In the genomic region with DNA sequence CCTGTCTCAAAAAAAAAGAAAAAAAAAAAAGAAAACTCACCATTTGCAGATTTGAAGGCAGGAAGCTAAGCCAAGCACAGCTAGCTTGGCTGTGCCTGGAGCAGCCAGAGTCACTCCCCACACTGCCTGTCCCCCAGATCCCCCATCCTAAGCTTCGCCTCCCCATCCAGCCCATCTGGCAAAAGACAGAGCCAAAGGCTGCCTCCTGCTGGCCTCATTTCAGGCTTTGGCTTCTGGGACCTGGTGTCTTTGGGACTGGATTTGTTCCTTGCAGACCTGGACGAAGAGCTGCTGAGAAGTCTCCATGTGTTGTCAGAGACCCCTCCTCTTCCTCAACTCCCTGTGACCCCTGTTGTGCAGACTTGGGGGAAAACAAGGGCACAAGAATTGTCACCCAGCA, we compare ENCODE assay signal across 1 cellular context.
TF ChIP-seq lines count a peak whose summit lies in the region.

No MANE protein-coding gene starts in this region.

TF ChIP-seq in GM23338, 12 proteins besides CTCF, POLR2A, EP300 and RAD21:
- TF ChIP-seq POLR2AphosphoS5 (IDR thresholded peaks at IDR 0.05; ENCODE audit: low read depth) (no peak), ZNF114 (CRISPR knock-in tag; IDR thresholded peaks at IDR 0.05) (no peak), CREB1 (CRISPR knock-in tag; IDR thresholded peaks at IDR 0.05; ENCODE audit: low read depth) (no peak), ZNF331 (CRISPR knock-in tag; IDR thresholded peaks at IDR 0.05; ENCODE audit: low read depth) (no peak), EZH2 (IDR thresholded peaks at IDR 0.05; ENCODE audit: low read depth, unreplicated experiment) (no peak), JUNB (IDR thresholded peaks at IDR 0.05; ENCODE audit: unreplicated experiment) (no peak), STAT1 (IDR thresholded peaks at IDR 0.05; ENCODE audit: unreplicated experiment) (no peak)
- TF ChIP-seq, protein P1, sequence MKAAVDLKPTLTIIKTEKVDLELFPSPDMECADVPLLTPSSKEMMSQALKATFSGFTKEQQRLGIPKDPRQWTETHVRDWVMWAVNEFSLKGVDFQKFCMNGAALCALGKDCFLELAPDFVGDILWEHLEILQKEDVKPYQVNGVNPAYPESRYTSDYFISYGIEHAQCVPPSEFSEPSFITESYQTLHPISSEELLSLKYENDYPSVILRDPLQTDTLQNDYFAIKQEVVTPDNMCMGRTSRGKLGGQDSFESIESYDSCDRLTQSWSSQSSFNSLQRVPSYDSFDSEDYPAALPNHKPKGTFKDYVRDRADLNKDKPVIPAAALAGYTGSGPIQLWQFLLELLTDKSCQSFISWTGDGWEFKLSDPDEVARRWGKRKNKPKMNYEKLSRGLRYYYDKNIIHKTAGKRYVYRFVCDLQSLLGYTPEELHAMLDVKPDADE (IDR thresholded peaks at IDR 0.05) = no peak
- TF ChIP-seq, protein P2, sequence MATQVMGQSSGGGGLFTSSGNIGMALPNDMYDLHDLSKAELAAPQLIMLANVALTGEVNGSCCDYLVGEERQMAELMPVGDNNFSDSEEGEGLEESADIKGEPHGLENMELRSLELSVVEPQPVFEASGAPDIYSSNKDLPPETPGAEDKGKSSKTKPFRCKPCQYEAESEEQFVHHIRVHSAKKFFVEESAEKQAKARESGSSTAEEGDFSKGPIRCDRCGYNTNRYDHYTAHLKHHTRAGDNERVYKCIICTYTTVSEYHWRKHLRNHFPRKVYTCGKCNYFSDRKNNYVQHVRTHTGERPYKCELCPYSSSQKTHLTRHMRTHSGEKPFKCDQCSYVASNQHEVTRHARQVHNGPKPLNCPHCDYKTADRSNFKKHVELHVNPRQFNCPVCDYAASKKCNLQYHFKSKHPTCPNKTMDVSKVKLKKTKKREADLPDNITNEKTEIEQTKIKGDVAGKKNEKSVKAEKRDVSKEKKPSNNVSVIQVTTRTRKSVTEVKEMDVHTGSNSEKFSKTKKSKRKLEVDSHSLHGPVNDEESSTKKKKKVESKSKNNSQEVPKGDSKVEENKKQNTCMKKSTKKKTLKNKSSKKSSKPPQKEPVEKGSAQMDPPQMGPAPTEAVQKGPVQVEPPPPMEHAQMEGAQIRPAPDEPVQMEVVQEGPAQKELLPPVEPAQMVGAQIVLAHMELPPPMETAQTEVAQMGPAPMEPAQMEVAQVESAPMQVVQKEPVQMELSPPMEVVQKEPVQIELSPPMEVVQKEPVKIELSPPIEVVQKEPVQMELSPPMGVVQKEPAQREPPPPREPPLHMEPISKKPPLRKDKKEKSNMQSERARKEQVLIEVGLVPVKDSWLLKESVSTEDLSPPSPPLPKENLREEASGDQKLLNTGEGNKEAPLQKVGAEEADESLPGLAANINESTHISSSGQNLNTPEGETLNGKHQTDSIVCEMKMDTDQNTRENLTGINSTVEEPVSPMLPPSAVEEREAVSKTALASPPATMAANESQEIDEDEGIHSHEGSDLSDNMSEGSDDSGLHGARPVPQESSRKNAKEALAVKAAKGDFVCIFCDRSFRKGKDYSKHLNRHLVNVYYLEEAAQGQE (IDR thresholded peaks at IDR 0.05; ENCODE audit: unreplicated experiment) = no peak
TF ChIP-seq in GM23338: peak in this region for 0.
